Comparison of ENCODE assay signal across 25 cellular contexts in the genomic region with DNA sequence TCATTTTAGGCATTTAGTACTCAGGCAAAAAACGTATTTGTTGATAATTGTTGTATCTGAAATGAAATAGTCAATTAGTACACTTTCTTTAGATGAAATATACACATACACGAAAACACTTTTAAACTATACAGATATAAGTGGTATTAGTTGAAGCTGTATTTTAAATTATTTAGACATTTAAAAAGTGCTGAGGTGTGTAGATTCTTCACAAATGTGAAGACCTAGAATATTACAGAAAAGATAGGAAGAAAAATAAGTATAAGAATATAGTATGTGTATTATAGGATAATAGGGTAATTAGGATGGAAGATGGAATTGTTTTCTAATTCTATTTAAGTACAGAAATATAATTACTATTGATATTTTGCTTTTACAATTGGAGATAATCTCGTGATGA.
"Had no signal": no experiment of that assay in that cellular context is flagged by ENCODE, and none has a peak within 500 bp of the region (broad histone marks: within the 10 kb centered on the region; RNA-seq: fewer than 3 reads in every experiment).

No MANE protein-coding gene starts in this region.

- H3K36me3 Mint-ChIP-seq: memory B cell had no signal

- H3K27me3 Mint-ChIP-seq: activated CD4-positive, alpha-beta T cell treated with anti-CD3 and anti-CD28 coated beads for 36 hours; memory B cell; type B pancreatic cell had no signal

- H3K9me3 Mint-ChIP-seq: activated naive CD4-positive, alpha-beta T cell treated with anti-CD3 and anti-CD28 coated beads, Interleukin-2, amount 50 U/mL, for 72 hours; activated T-cell treated with anti-CD3 and anti-CD28 coated beads, Interleukin-2, amount 50 U/mL, for 72 hours; memory B cell; nephron; type B pancreatic cell had no signal

- H3K9me3 ChIP-seq: breast epithelium, thoracic aorta, vagina had no signal

- ATAC-seq: activated CD4-positive, alpha-beta T cell treated with anti-CD3 and anti-CD28 coated beads for 36 hours; activated naive CD4-positive, alpha-beta T cell treated with anti-CD3 and anti-CD28 coated beads, Interleukin-2, amount 50 U/mL, for 72 hours; activated T-cell treated with anti-CD3 and anti-CD28 coated beads, Interleukin-2, amount 50 U/mL, for 72 hours; sciatic nerve; stimulated activated naive CD8-positive, alpha-beta T cell treated with anti-CD3 and anti-CD28 coated beads, Interleukin-15, Interleukin-2, amounts not matched to agents 100 U/mL and 50 U/mL, for 24 hours had no signal

- FAIRE-seq: colon, endometrium, frontal cortex had no signal

- DNase-seq: activated CD4-positive, alpha-beta T cell treated with anti-CD3 and anti-CD28 coated beads for 36 hours; activated CD4-positive, CD25-positive, alpha-beta regulatory T cell; activated naive CD4-positive, alpha-beta T cell; activated T-cell treated with anti-CD3 and anti-CD28 coated beads for 4 hours; activated T-cell treated with anti-CD3 and anti-CD28 coated beads, Interleukin-2, amount 50 U/mL, for 72 hours; central memory CD4-positive, alpha-beta T cell; dermis blood vessel endothelial cell; effector CD4-positive, alpha-beta T cell; hippocampal formation; stimulated activated CD4-positive, alpha-beta T cell treated with anti-CD3 and anti-CD28 coated beads, Interleukin-12 subunit alpha, Interleukin-12 subunit beta, amount 100 ng/mL, for 4 hours; stimulated activated CD4-positive, alpha-beta T cell treated with anti-CD3 and anti-CD28 coated beads, Interleukin-4, amount 100 ng/mL, for 1 hour; stimulated activated naive CD8-positive, alpha-beta T cell treated with anti-CD3 and anti-CD28 coated beads, Interleukin-15, Interleukin-2, amounts not matched to agents 100 U/mL and 50 U/mL, for 24 hours had no signal

- H3K36me3 ChIP-seq: breast epithelium, thoracic aorta, vagina had no signal

- H3K27me3 ChIP-seq: breast epithelium, vagina had no signal

- H3K4me3 Mint-ChIP-seq: activated CD4-positive, alpha-beta T cell treated with anti-CD3 and anti-CD28 coated beads for 36 hours; memory B cell; type B pancreatic cell had no signal

- H3K27ac ChIP-seq: breast epithelium, epithelial cell of prostate, skin epidermis, thoracic aorta, vagina had no signal

- H3K27ac Mint-ChIP-seq: activated CD4-positive, alpha-beta T cell treated with anti-CD3 and anti-CD28 coated beads for 36 hours; activated T-cell treated with anti-CD3 and anti-CD28 coated beads, Interleukin-2, amount 50 U/mL, for 72 hours; memory B cell had no signal

- H3K4me3 ChIP-seq: skin epidermis, vagina had no signal
